11 cellular contexts compared by ENCODE assay signal in the genomic region with DNA sequence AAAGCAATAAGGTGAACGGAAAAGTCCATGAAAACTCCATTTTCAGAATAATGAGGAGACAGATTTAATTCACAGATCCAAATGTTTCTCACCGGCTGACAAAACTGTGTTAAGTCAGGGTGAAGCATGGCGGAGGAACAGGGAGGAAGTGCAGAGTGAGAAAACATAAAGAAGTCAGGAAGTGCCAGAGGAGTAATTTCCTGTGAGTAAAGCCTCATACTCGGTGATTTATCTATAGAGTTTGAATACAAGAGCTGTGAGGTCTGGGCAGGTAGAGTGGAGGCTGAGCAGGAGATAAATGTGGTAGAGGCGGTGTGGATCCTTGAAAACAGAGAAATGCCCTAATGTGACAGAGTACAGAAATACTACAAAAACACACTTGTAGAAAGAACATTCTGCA. TPM values are rescaled to one million over a fixed set of nuclear protein-coding genes. Genes with fewer than 3 reads are reported as not detected.
DNase-seq lines count a peak whose midpoint lies in the region; ATAC-seq, FAIRE-seq and TF ChIP-seq lines count a peak whose summit lies in the region.
"Had no signal": no experiment of that assay in that cellular context is flagged by ENCODE, and none has a peak within 500 bp of the region (broad histone marks: within the 10 kb centered on the region; RNA-seq: fewer than 3 reads in every experiment).

No MANE protein-coding gene starts in this region.

- no peak overlapping the region for H3K4me3 ChIP-seq in RWPE2 (ENCODE audit: severe bottlenecking)
- H3K4me3 ChIP-seq in PC-9: no peak overlapping the region
- H3K4me3 ChIP-seq: body of pancreas had no signal

- TF ChIP-seq CTCF in RWPE2 (IDR thresholded peaks at IDR 0.05; ENCODE audit: poor library complexity, severe bottlenecking) (no peak), osteocyte (IDR thresholded peaks at IDR 0.05) (no peak), PC-9 (conservative IDR thresholded peaks at IDR 0.05) (no peak)

- peak; percentile 54; the same call in 2 of the 3 replicates for ATAC-seq in RWPE2 (ENCODE audit: low read depth)
- ATAC-seq in activated naive CD8-positive, alpha-beta T cell treated with anti-CD3 and anti-CD28 coated beads, Interleukin-2, amount 50 U/mL, for 24 hours: peak; percentile 89
- ATAC-seq: body of pancreas had no signal

- CTCF ChIA-PET in PC-9 (lab: Charles Lee): interaction anchor here (0.6 kb wide), 1 partner anchor 92 kb away, joined by 6 read pairs; no protein-coding TSS in a partner anchor

- H3K4me2 ChIP-seq in PC-9: no peak overlapping the region

- H3K27me3 Mint-ChIP-seq in activated naive CD8-positive, alpha-beta T cell treated with anti-CD3 and anti-CD28 coated beads, Interleukin-2, amount 50 U/mL, for 24 hours: no peaks in the 10 kb centered on the region
- H3K27me3 Mint-ChIP-seq in osteocyte (ENCODE audit: unreplicated experiment): no peaks in the 10 kb centered on the region

- H3K4me1 ChIP-seq in RWPE2 (ENCODE audit: insufficient read depth, poor library complexity, severe bottlenecking): peaks cover 11% of the 10 kb centered on the region
- peaks cover 7% of the 10 kb centered on the region for H3K4me1 ChIP-seq in PC-9 (replicated peaks; ENCODE audit: insufficient read depth)

- peaks cover 65% of the 10 kb centered on the region for H3K4me1 Mint-ChIP-seq in activated naive CD8-positive, alpha-beta T cell treated with anti-CD3 and anti-CD28 coated beads, Interleukin-2, amount 50 U/mL, for 24 hours
- peaks cover 3% of the 10 kb centered on the region for H3K4me1 Mint-ChIP-seq in osteocyte (ENCODE audit: unreplicated experiment)

- peak overlapping the region; percentile 78 for H3K4me3 Mint-ChIP-seq in activated naive CD8-positive, alpha-beta T cell treated with anti-CD3 and anti-CD28 coated beads, Interleukin-2, amount 50 U/mL, for 24 hours
- no peak overlapping the region for H3K4me3 Mint-ChIP-seq in osteocyte (ENCODE audit: unreplicated experiment)

- no peaks in the 10 kb centered on the region for H3K9me3 Mint-ChIP-seq in activated naive CD8-positive, alpha-beta T cell treated with anti-CD3 and anti-CD28 coated beads, Interleukin-2, amount 50 U/mL, for 24 hours
- no peaks in the 10 kb centered on the region for H3K9me3 Mint-ChIP-seq in osteocyte (ENCODE audit: unreplicated experiment)

- intact Hi-C loops in PC-9 (cut with micrococcal nuclease; ENCODE audit: unreplicated experiment): no loop called here

- H3K27me3 ChIP-seq in RWPE2 (ENCODE audit: insufficient read depth, poor library complexity, severe bottlenecking): no peaks in the 10 kb centered on the region
- no peaks in the 10 kb centered on the region for H3K27me3 ChIP-seq in PC-9 (ENCODE audit: insufficient read depth, low read depth)
- H3K27me3 ChIP-seq: body of pancreas had no signal

- no peak for FAIRE-seq in frontal cortex (lab: Jason Lieb, UNC)

- no peaks in the 10 kb centered on the region for H3K9me3 ChIP-seq in RWPE2 (ENCODE audit: severe bottlenecking)
- no peaks in the 10 kb centered on the region for H3K9me3 ChIP-seq in PC-9 (ENCODE audit: insufficient read depth, low read depth)
- H3K9me3 ChIP-seq: body of pancreas had no signal

- no peaks in the 10 kb centered on the region for H3K79me2 ChIP-seq in PC-9 (ENCODE audit: low read depth)

- peaks cover 65% of the 10 kb centered on the region for H3K36me3 Mint-ChIP-seq in activated naive CD8-positive, alpha-beta T cell treated with anti-CD3 and anti-CD28 coated beads, Interleukin-2, amount 50 U/mL, for 24 hours (ENCODE audit: low read depth)
- peaks cover 33% of the 10 kb centered on the region for H3K36me3 Mint-ChIP-seq in osteocyte (ENCODE audit: unreplicated experiment)

- H3K27ac Mint-ChIP-seq in activated naive CD8-positive, alpha-beta T cell treated with anti-CD3 and anti-CD28 coated beads, Interleukin-2, amount 50 U/mL, for 24 hours: peak overlapping the region; percentile 84
- H3K27ac Mint-ChIP-seq in osteocyte (ENCODE audit: unreplicated experiment): peak overlapping the region; percentile 47

- H3K36me3 ChIP-seq in RWPE2 (ENCODE audit: low read depth) (peaks cover 15% of the 10 kb centered on the region), PC-9 (ENCODE audit: low read depth) (no peaks in the 10 kb centered on the region)

- H3F3A ChIP-seq in PC-9 (ENCODE audit: insufficient read depth, low read depth): no peaks in the 10 kb centered on the region

- BruUV-seq in PC-9 (replicated peaks; lab: Mats Ljungman, UMichigan): no TSS peak

- POLR2A ChIA-PET in PC-9 (lab: Charles Lee; ENCODE audit: unreplicated experiment): no interaction called here

- no peaks in the 10 kb centered on the region for H4K20me1 ChIP-seq in PC-9 (ENCODE audit: insufficient read depth)

- peak overlapping the region; percentile 21 for H3K27ac ChIP-seq in RWPE2 (ENCODE audit: poor library complexity, severe bottlenecking)
- no peak overlapping the region for H3K27ac ChIP-seq in PC-9
- H3K27ac ChIP-seq: body of pancreas had no signal

- peak; percentile 36 for DNase-seq in GF-D8 (lab: John Stamatoyannopoulos, UW)
- no peak for DNase-seq in RWPE2 (ENCODE audit: low spot score)
- peak; percentile 41 for DNase-seq in activated naive CD8-positive, alpha-beta T cell treated with anti-CD3 and anti-CD28 coated beads, Interleukin-2, amount 50 U/mL, for 24 hours
- no peak for DNase-seq in osteocyte (ENCODE audit: extremely low spot score, unreplicated experiment)
- DNase-seq in T1000 (lab: John Stamatoyannopoulos, UW): no peak
- no peak for DNase-seq in PC-9
- no peak for DNase-seq in NCI-H146 treated with DMSO at 0.1 percent for 48 hours (lab: John Stamatoyannopoulos, UW; ENCODE audit: unreplicated experiment)
- no peak for DNase-seq in frontal cortex (ENCODE audit: low spot score in 2 of 2)
- DNase-seq: body of pancreas, kidney glomerular epithelial cell, NCI-H748 treated with DMSO at 0.1 percent for 48 hours had no signal

- H3K9me2 ChIP-seq in PC-9 (ENCODE audit: insufficient read depth): no peaks in the 10 kb centered on the region

- H2AFZ ChIP-seq in PC-9: no peak overlapping the region

RNA-seq across cellular contexts. Expression of a gene that starts 11.4 kb away (rescaled TPM):
- total RNA-seq in osteocyte (36.4 and 38.0 TPM in 2 replicates), PC-9 (2021) (17.7 and 25.6 TPM in 2 replicates), frontal cortex (12.6 TPM)

RNA-seq across cellular contexts. Expression of a gene that starts 25.6 kb away (rescaled TPM):
- total RNA-seq in osteocyte: 0.97 and 0.99 TPM in 2 replicates
- total RNA-seq in PC-9 (2021): 14.8 and 15.5 TPM in 2 replicates
- total RNA-seq in frontal cortex: 6.9 TPM

Comparison
In these comparisons a context has a peak if more than half of its experiments do, and no peak if none do; other contexts are left out.
1. DNase-seq: peak in GF-D8 (single experiment) and activated naive CD8-positive, alpha-beta T cell treated with anti-CD3 and anti-CD28 coated beads, Interleukin-2, amount 50 U/mL, for 24 hours (single experiment); none in RWPE2 (single experiment), osteocyte (single experiment), T1000 (single experiment), PC-9 (0 of 2), NCI-H146 treated with DMSO at 0.1 percent for 48 hours (single experiment) and frontal cortex (0 of 2).